ENCODE assay signal across 8 cellular contexts in genomic region chr14:77375973-77376372, GRCh38. TPM values are rescaled to one million over a fixed set of nuclear protein-coding genes. Genes with fewer than 3 reads are reported as not detected.
DNase-seq lines count a peak whose midpoint lies in the region; ATAC-seq and TF ChIP-seq lines count a peak whose summit lies in the region.

No MANE protein-coding gene starts in this region.

- H3K9me3 Mint-ChIP-seq in MCF 10A (ENCODE audit: unreplicated experiment) = no peaks in the 10 kb centered on the region
- H3K9me3 Mint-ChIP-seq in effector memory CD8-positive, alpha-beta T cell = no peaks in the 10 kb centered on the region

- H3K36me3 Mint-ChIP-seq in MCF 10A (ENCODE audit: insufficient read depth, unreplicated experiment) = no peaks in the 10 kb centered on the region
- peaks cover 3% of the 10 kb centered on the region for H3K36me3 Mint-ChIP-seq in effector memory CD8-positive, alpha-beta T cell (ENCODE audit: insufficient read depth)

- POLR2A ChIA-PET in AG04449 (lab: Yijun Ruan, JAX) = no interaction called here
- POLR2A ChIA-PET in MCF 10A (lab: Yijun Ruan, JAX) = interaction anchor here (1.2 to 3.0 kb wide), 5 partner anchors 33 to 83 kb away, joined by 3 to 15 read pairs (median 7); partner anchors contain the start of genes GSTZ1, POMT2 and VIPAS39

- H3K27ac ChIP-seq in muscle layer of colon (ENCODE audit: low read depth, low read length) = peak overlapping the region; percentile 91

- peaks cover 12% of the 10 kb centered on the region for H3K4me1 Mint-ChIP-seq in MCF 10A (ENCODE audit: insufficient read depth, unreplicated experiment)
- H3K4me1 Mint-ChIP-seq in effector memory CD8-positive, alpha-beta T cell (ENCODE audit: low read depth in 2 of 2) = peaks cover 19 to 30% of the 10 kb centered on the region in 2 donors

- H3K9ac ChIP-seq in muscle layer of colon (ENCODE audit: low read length) = peak overlapping the region; percentile 8

- DNase-seq in AG04449 (ENCODE audit: low read depth, low spot score) = no peak
- DNase-seq in HFF-Myc (ENCODE audit: extremely low read depth, low read depth) = no peak
- DNase-seq in MCF 10A (ENCODE audit: unreplicated experiment) = no peak
- no peak for DNase-seq in DMS153 (lab: John Stamatoyannopoulos, UW)
- no peak for DNase-seq in effector memory CD8-positive, alpha-beta T cell
- no peak for DNase-seq in epidermal melanocyte (ENCODE audit: insufficient read length, low spot score)

- H3K27ac Mint-ChIP-seq in MCF 10A (ENCODE audit: low read depth, unreplicated experiment) = no peak overlapping the region
- H3K27ac Mint-ChIP-seq in effector memory CD8-positive, alpha-beta T cell = no peak overlapping the region

- no peaks in the 10 kb centered on the region for H3K27me3 Mint-ChIP-seq in MCF 10A (ENCODE audit: insufficient read depth, unreplicated experiment)
- peaks cover 0 to 8% of the 10 kb centered on the region in 2 donors for H3K27me3 Mint-ChIP-seq in effector memory CD8-positive, alpha-beta T cell

- H3K4me3 ChIP-seq in AG04449 (ENCODE audit: low read depth, low read length) = peak overlapping the region; percentile 92
- H3K4me3 ChIP-seq in HFF-Myc (replicated peaks; ENCODE audit: low read depth, low read length) = peak overlapping the region; percentile 60
- H3K4me3 ChIP-seq in muscle layer of colon (ENCODE audit: low read depth in 1 of 2, low read length in 2 of 2) = peak overlapping the region; percentile 84 to 94

- H3K9me3 ChIP-seq in muscle layer of colon (ENCODE audit: low read length) = no peaks in the 10 kb centered on the region

- no peaks in the 10 kb centered on the region for H3K27me3 ChIP-seq in muscle layer of colon (ENCODE audit: control insufficient read depth in 1 of 2, insufficient read depth in 2 of 2, low read length in 2 of 2)

- no peaks in the 10 kb centered on the region for H3K36me3 ChIP-seq in muscle layer of colon (ENCODE audit: insufficient read depth, low read length)

- BruUV-seq in MCF 10A (replicated peaks; lab: Mats Ljungman, UMichigan) = TSS peak; percentile 41

- peaks cover 12% of the 10 kb centered on the region for H3K4me1 ChIP-seq in muscle layer of colon (ENCODE audit: insufficient read depth, low read length)

- TF ChIP-seq CTCF in AG04449 (IDR thresholded peaks at IDR 0.05; ENCODE audit: insufficient read depth, low read length, missing control alignments) = no peak
- no peak for TF ChIP-seq CTCF in HFF-Myc (IDR thresholded peaks at IDR 0.05; ENCODE audit: low read depth, low read length, missing control alignments)
- no peak for TF ChIP-seq CTCF in MCF 10A (IDR thresholded peaks at IDR 0.05; ENCODE audit: unreplicated experiment)

- CTCF ChIA-PET in AG04449 (lab: Yijun Ruan, JAX) = interaction anchor here (0.9 kb wide), 1 partner anchor 83 kb away, joined by 3 read pairs; no protein-coding TSS in a partner anchor
- CTCF ChIA-PET in MCF 10A (lab: Yijun Ruan, JAX) = no interaction called here

- H3K4me3 Mint-ChIP-seq in MCF 10A (ENCODE audit: unreplicated experiment) = no peak overlapping the region
- H3K4me3 Mint-ChIP-seq in effector memory CD8-positive, alpha-beta T cell = no peak overlapping the region

- intact Hi-C loops in MCF 10A (cut with micrococcal nuclease) = no loop called here

- no peak for ATAC-seq in effector memory CD8-positive, alpha-beta T cell (replicated peaks)
- no peak for ATAC-seq in HG02981 (IDR thresholded peaks at IDR 0.05; ENCODE audit: unreplicated experiment)

RNA-seq across cellular contexts. Expression of gene TMED8, which starts 0.9 kb away (rescaled TPM):
- 9.3 and 12.9 TPM in 2 replicates for total RNA-seq in MCF 10A (2022)

RNA-seq across cellular contexts. Expression of gene SAMD15, which starts 1.2 kb away (rescaled TPM):
- 0.81 and 0.86 TPM in 2 replicates for total RNA-seq in MCF 10A (2022)

RNA-seq across cellular contexts. Expression of gene NOXRED1, which starts 47.4 kb away (rescaled TPM):
- total RNA-seq in MCF 10A (2022) = 0.58 and 1.4 TPM in 2 replicates

RNA-seq across cellular contexts. Expression of gene GSTZ1, which starts 55.1 kb away (rescaled TPM):
- total RNA-seq in MCF 10A (2022) = 36.8 and 40.1 TPM in 2 replicates

RNA-seq across cellular contexts. Expression of gene POMT2, which starts 55.3 kb away (rescaled TPM):
- 32.1 and 33.0 TPM in 2 replicates for total RNA-seq in MCF 10A (2022)
